10 cellular contexts compared by ENCODE assay signal in the genomic region with DNA sequence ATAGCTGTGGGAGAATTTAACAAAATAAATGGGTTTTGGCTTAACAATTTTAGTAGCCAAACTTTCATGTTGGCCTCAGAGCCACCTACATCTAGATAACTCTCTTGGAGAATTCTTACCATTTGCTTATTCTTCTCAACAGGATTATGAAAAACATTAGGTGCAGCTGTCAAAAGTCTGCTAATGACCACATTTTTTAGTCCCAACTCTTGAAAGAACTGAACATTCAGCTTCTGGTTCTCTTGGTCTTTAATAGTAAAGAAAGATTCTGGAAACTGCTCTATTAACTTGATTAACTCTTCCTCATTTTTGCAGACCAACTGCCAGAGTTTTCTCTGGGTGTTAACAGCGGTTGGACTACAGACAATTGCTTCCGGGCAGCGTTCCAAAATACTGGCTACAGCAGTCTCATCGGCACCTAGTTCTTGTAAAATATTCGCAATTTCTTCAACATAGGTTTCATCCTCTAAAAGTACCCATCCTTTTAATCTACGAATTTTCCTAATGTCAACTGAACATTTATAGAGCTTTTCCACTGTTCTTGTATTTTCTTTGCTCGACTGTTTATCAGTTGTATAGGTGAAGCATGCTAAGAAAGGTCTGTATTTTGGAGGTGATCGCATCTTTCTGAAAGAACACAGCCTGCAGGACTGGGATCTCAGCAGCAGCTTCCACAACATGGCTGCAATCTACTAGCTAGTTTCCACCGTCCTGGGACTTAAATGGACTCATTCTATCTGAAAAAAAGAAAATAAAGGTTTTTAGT. TPM values are rescaled to one million over a fixed set of nuclear protein-coding genes. Genes with fewer than 3 reads are reported as not detected.
DNase-seq lines count a peak whose midpoint lies in the region; ATAC-seq and TF ChIP-seq lines count a peak whose summit lies in the region.
"Had no signal": no experiment of that assay in that cellular context is flagged by ENCODE, and none has a peak within 500 bp of the region (broad histone marks: within the 10 kb centered on the region; RNA-seq: fewer than 3 reads in every experiment).

No MANE protein-coding gene starts in this region.

- no peaks in the 10 kb centered on the region for H3K9me3 Mint-ChIP-seq in activated CD4-positive, alpha-beta memory T cell treated with anti-CD3 and anti-CD28 coated beads, Interleukin-2, amount 10 ng/mL, durations not matched to agents 7 days and 5 days

- DNase-seq in Right ventricle myocardium inferior (ENCODE audit: missing footprints) (no peak), cardiac septum (ENCODE audit: low spot score) (no peak), adrenal gland (peak in 6 of 7 donors; percentile 41 to 81 (median 64)), left lobe of liver (ENCODE audit: low spot score) (peak; percentile 64), T-helper 2 cell (no peak)
- no peak for DNase-seq in activated CD4-positive, alpha-beta memory T cell treated with anti-CD3 and anti-CD28 coated beads, Interleukin-2, amount 10 ng/mL, durations not matched to agents 7 days and 5 days
- DNase-seq: ACHN, NCI-H524 had no signal

- H3K4me3 Mint-ChIP-seq in activated CD4-positive, alpha-beta memory T cell treated with anti-CD3 and anti-CD28 coated beads, Interleukin-2, amount 10 ng/mL, durations not matched to agents 7 days and 5 days: no peak overlapping the region

- H3K27ac ChIP-seq in adrenal gland: no peak overlapping the region

- H3K27me3 Mint-ChIP-seq in activated CD4-positive, alpha-beta memory T cell treated with anti-CD3 and anti-CD28 coated beads, Interleukin-2, amount 10 ng/mL, durations not matched to agents 7 days and 5 days: no peaks in the 10 kb centered on the region

- no peaks in the 10 kb centered on the region for H3K4me1 Mint-ChIP-seq in activated CD4-positive, alpha-beta memory T cell treated with anti-CD3 and anti-CD28 coated beads, Interleukin-2, amount 10 ng/mL, durations not matched to agents 7 days and 5 days

- intact Hi-C loops in Right ventricle myocardium inferior (cut with DNase I) (no loop called here), cardiac septum (cut with DNase I) (no loop called here), adrenal gland (cut with DNase I) (no loop called here)

- no peak for TF ChIP-seq POLR2A in adrenal gland (IDR thresholded peaks at IDR 0.05)

- WGBS in adrenal gland, 4 donors: 50 to 58% (median 54%) methylated on average over 9 of the region's 9 CpGs

- no peak overlapping the region for H3K4me3 ChIP-seq in adrenal gland

- peaks cover 6 to 33% of the 10 kb centered on the region in 2 donors for H3K4me1 ChIP-seq in adrenal gland (replicated peaks in 1 of 2)

- POLR2A ChIA-PET in activated CD4-positive, alpha-beta memory T cell treated with anti-CD3 and anti-CD28 coated beads, Interleukin-2, amount 10 ng/mL, durations not matched to agents 7 days and 5 days (lab: Charles Lee): interaction anchor here (0.8 to 1.1 kb wide), 2 partner anchors 23 to 675 kb away, joined by 3 read pairs; partner anchors contain the start of gene TMEM263

- ATAC-seq in Right ventricle myocardium inferior (peak; percentile 59), left lobe of liver (peak; percentile 28), HG03460 (IDR thresholded peaks at IDR 0.05; ENCODE audit: unreplicated experiment) (no peak)
- ATAC-seq in activated CD4-positive, CD25-positive, alpha-beta regulatory T cell treated with anti-CD3 and anti-CD28 coated beads, Interleukin-2, amount 50 U/mL, for 24 hours: no peak

- no peak overlapping the region for H3K27ac Mint-ChIP-seq in activated CD4-positive, alpha-beta memory T cell treated with anti-CD3 and anti-CD28 coated beads, Interleukin-2, amount 10 ng/mL, durations not matched to agents 7 days and 5 days

- H3K36me3 Mint-ChIP-seq in activated CD4-positive, alpha-beta memory T cell treated with anti-CD3 and anti-CD28 coated beads, Interleukin-2, amount 10 ng/mL, durations not matched to agents 7 days and 5 days (ENCODE audit: low read depth): peaks cover 24% of the 10 kb centered on the region

- TF ChIP-seq CTCF in adrenal gland (IDR thresholded peaks at IDR 0.05): no peak

- H3K36me3 ChIP-seq in adrenal gland (replicated peaks in 1 of 2): no peaks in the 10 kb centered on the region

- CTCF ChIA-PET in activated CD4-positive, alpha-beta memory T cell treated with anti-CD3 and anti-CD28 coated beads, Interleukin-2, amount 10 ng/mL, durations not matched to agents 7 days and 5 days (lab: Charles Lee): no interaction called here

- no peaks in the 10 kb centered on the region for H3K9me3 ChIP-seq in adrenal gland (replicated peaks in 1 of 3)

- no peaks in the 10 kb centered on the region for H3K27me3 ChIP-seq in adrenal gland

RNA-seq across cellular contexts. Expression of gene MTERF2, which starts 8.7 kb away (rescaled TPM):
- total RNA-seq in Right ventricle myocardium inferior (33.1 TPM), cardiac septum (21.6 TPM), adrenal gland (10 to 100 TPM; 10.2 to 55.1 (median 27.7) TPM), left lobe of liver (10.6 TPM)
- 10 to 100 TPM; 27.8 to 85.0 (median 38.3) TPM for polyA plus RNA-seq in adrenal gland
- 1 to 10 TPM; 5.5 to 6.4 TPM for total RNA-seq in activated CD4-positive, alpha-beta memory T cell treated with anti-CD3 and anti-CD28 coated beads, Interleukin-2, amount 10 ng/mL, durations not matched to agents 7 days and 5 days

RNA-seq across cellular contexts. Expression of gene TMEM263, which starts 22.5 kb away (rescaled TPM):
- total RNA-seq in Right ventricle myocardium inferior: 35.8 TPM
- 44.8 TPM for total RNA-seq in cardiac septum
- 10 to 100 TPM; 32.1 to 53.6 (median 45.4) TPM for total RNA-seq in adrenal gland
- 10 to 100 TPM; 12.1 to 59.7 (median 27.0) TPM for polyA plus RNA-seq in adrenal gland
- total RNA-seq in left lobe of liver: 23.2 TPM
- total RNA-seq in activated CD4-positive, alpha-beta memory T cell treated with anti-CD3 and anti-CD28 coated beads, Interleukin-2, amount 10 ng/mL, durations not matched to agents 7 days and 5 days: 10 to 100 TPM; 26.0 to 27.0 TPM

Comparison
In these comparisons a context has a peak if more than half of its experiments do, and no peak if none do; other contexts are left out.
1. ATAC-seq: peak in Right ventricle myocardium inferior (single experiment) and left lobe of liver (single experiment); none in activated CD4-positive, CD25-positive, alpha-beta regulatory T cell treated with anti-CD3 and anti-CD28 coated beads, Interleukin-2, amount 50 U/mL, for 24 hours (0 of 2) and HG03460 (single experiment).
2. DNase-seq: peak in adrenal gland (6 of 7) and left lobe of liver (single experiment); none in Right ventricle myocardium inferior (single experiment), cardiac septum (single experiment), T-helper 2 cell (0 of 5) and activated CD4-positive, alpha-beta memory T cell treated with anti-CD3 and anti-CD28 coated beads, Interleukin-2, amount 10 ng/mL, durations not matched to agents 7 days and 5 days (single experiment).